8 cellular contexts compared by ENCODE assay signal in genomic region chr4:83535945-83536648, GRCh38. TPM values are rescaled to one million over a fixed set of nuclear protein-coding genes. Genes with fewer than 3 reads are reported as not detected.
DNase-seq lines count a peak whose midpoint lies in the region; FAIRE-seq and TF ChIP-seq lines count a peak whose summit lies in the region.

Gene GPAT3 (plus strand): TSS chr4:83536108. CDS start chr4:83536623, 515 bp downstream.

- peak within 1 kb of the TSS; percentile 89 for H2AFZ ChIP-seq in mammary epithelial cell (ENCODE audit: low read depth, low read length)

- H3K9ac ChIP-seq in mammary epithelial cell (ENCODE audit: insufficient read depth, low read length), result peak within 1 kb of the TSS; percentile 90

- no peak for FAIRE-seq in H54 (lab: Jason Lieb, UNC)

- no TSS peak for BruUV-seq in mammary epithelial cell (replicated peaks; lab: Mats Ljungman, UMichigan)

- in situ Hi-C loops in mammary epithelial cell (cut with MboI; ENCODE audit: low sequenced_read_pairs in 2 of 2), result no loop called here

- H3K4me2 ChIP-seq in mammary epithelial cell (ENCODE audit: insufficient read depth, low read depth, low read length), result peak within 1 kb of the TSS; percentile 83

- intact Hi-C loops in mammary epithelial cell (cut with micrococcal nuclease), result loop anchor here (1.0 to 5.0 kb wide), 5 partner anchors 17 to 81 kb away; no protein-coding TSS in a partner anchor

- DNase-seq in GM10266 (ENCODE audit: extremely low spot score) (peak; percentile 28), H54 (ENCODE audit: insufficient read length, low spot score) (peak; percentile 54), MG63 (peak; percentile 68), mammary epithelial cell (peak; percentile 82), iPS-NIHi7 (ENCODE audit: extremely low spot score) (peak; percentile 75), SK-N-DZ (ENCODE audit: low spot score) (no peak)
- peak; percentile 45 to 74 (median 52) for DNase-seq in stimulated activated CD4-positive, alpha-beta T cell treated with anti-CD3 and anti-CD28 coated beads, Interleukin-12 subunit alpha, Interleukin-12 subunit beta, amount 100 ng/mL, for 48 hours (ENCODE audit: low read depth in 2 of 3, low spot score in 1 of 3)

- dilution Hi-C loops in mammary epithelial cell (cut with HindIII; ENCODE audit: low sequenced_read_pairs), result no loop called here

- WGBS in mammary epithelial cell (ENCODE audit: low coverage, missing lambda C conversion rate), result 0% methylated on average over 28 of the region's 64 CpGs

- CTCF ChIA-PET in mammary epithelial cell (lab: Charles Lee; ENCODE audit: low non-redundant PET), result no interaction called here

- H3K79me2 ChIP-seq in mammary epithelial cell (ENCODE audit: insufficient read depth, low read length), result peaks cover 44% of the 10 kb centered on the region

- H3K27me3 ChIP-seq in MG63 (peaks cover 12% of the 10 kb centered on the region; the same call in 1 of the 2 replicates), mammary epithelial cell (ENCODE audit: insufficient read depth, low read length) (no peaks in the 10 kb centered on the region)

- TF ChIP-seq POLR2A in H54 (IDR thresholded peaks at IDR 0.05; ENCODE audit: low read depth, low read length), result no peak

- peaks cover 16% of the 10 kb centered on the region for H3K4me1 ChIP-seq in mammary epithelial cell (ENCODE audit: insufficient read depth, low read length)

- no peaks in the 10 kb centered on the region for H3K36me3 ChIP-seq in MG63
- no peaks in the 10 kb centered on the region for H3K36me3 ChIP-seq in mammary epithelial cell (ENCODE audit: insufficient read depth, low read length)

- H3K27ac ChIP-seq in mammary epithelial cell (ENCODE audit: insufficient read depth, low read depth, low read length), result peak within 1 kb of the TSS; percentile 61

- H3K4me3 ChIP-seq in MG63 (peak within 1 kb of the TSS; percentile 50), WI38 (ENCODE audit: low read depth, low read length) (peak within 1 kb of the TSS; percentile 69), mammary epithelial cell (replicated peaks in 1 of 3; ENCODE audit: insufficient read depth in 1 of 3, low read depth in 2 of 3, low read length in 3 of 3) (peak within 1 kb of the TSS; percentile 46 to 96 (median 66))

- no peaks in the 10 kb centered on the region for H4K20me1 ChIP-seq in mammary epithelial cell (ENCODE audit: insufficient read depth, low read length)

- no peak for TF ChIP-seq CTCF in GM10266 (IDR thresholded peaks at IDR 0.05; ENCODE audit: control insufficient read depth, insufficient read depth, low read depth, missing control alignments)
- TF ChIP-seq CTCF in WI38 (IDR thresholded peaks at IDR 0.05; ENCODE audit: low read depth, low read length), result no peak
- TF ChIP-seq CTCF in mammary epithelial cell (conservative IDR thresholded peaks at IDR 0.05 in 1 of 2, IDR thresholded peaks at IDR 0.05 in 1 of 2; ENCODE audit: extremely low read depth in 1 of 2, insufficient read depth in 1 of 2, low read depth in 1 of 2, low read length in 2 of 2), result no peak

- H3K9me3 ChIP-seq in MG63, result no peaks in the 10 kb centered on the region
- no peaks in the 10 kb centered on the region for H3K9me3 ChIP-seq in mammary epithelial cell (replicated peaks; ENCODE audit: insufficient read depth, low read length)

RNA-seq across cellular contexts. Expression of gene GPAT3, which starts in this region (rescaled TPM):
- total RNA-seq in MG63 (2014; rRNA removed; shearing (Covaris generic); ENCODE audit: low replicate concordance), result 0.16 TPM in 1 of 2 replicates, not detected in the other
- total RNA-seq in mammary epithelial cell, result 10 to 100 TPM in 1 of 2 donors, 1 to 10 TPM in 1; 8.3 to 20.0 TPM
- 11.3 TPM for polyA plus RNA-seq in mammary epithelial cell
- polyA minus RNA-seq in mammary epithelial cell, result 16.2 TPM
- polyA plus RNA-seq in SK-N-DZ (2014; cell fraction: cytosol; rRNA removed), result not detected in 2 replicates
- not detected in 2 replicates for polyA plus RNA-seq in SK-N-DZ (2014; cell fraction: nucleus; rRNA removed)

Comparison
In these comparisons a context has a peak if more than half of its experiments do, and no peak if none do; other contexts are left out.
1. Peak in DNase-seq and H3K4me3 ChIP-seq in MG63; RNA of the gene not detected or under 1 TPM.